Comparison of ENCODE assay signal across 22 cellular contexts in genomic region chr9:126420148-126420547, GRCh38.
DNase-seq lines count a peak whose midpoint lies in the region; ATAC-seq, FAIRE-seq and TF ChIP-seq lines count a peak whose summit lies in the region.
"Had no signal": no experiment of that assay in that cellular context is flagged by ENCODE, and none has a peak within 500 bp of the region (broad histone marks: within the 10 kb centered on the region; RNA-seq: fewer than 3 reads in every experiment).

No MANE protein-coding gene starts in this region.

- H3K79me2 ChIP-seq in PC-3 (ENCODE audit: low read length), result no peaks in the 10 kb centered on the region

- DNase-seq in left ventricle myocardium inferior (no peak), right atrium auricular region (ENCODE audit: low spot score) (no peak), PC-3 (no peak), left lung (peak in 1 of 2 donors; percentile 63), HTR-8/SVneo (ENCODE audit: insufficient read length, low spot score) (no peak), GM13977 (ENCODE audit: low spot score) (no peak)
- DNase-seq: activated CD4-positive, alpha-beta T cell treated with anti-CD3 and anti-CD28 coated beads, Interleukin-2, amount 10 ng/mL, durations not matched to agents 7 days and 5 days; CD4-positive, CD25-positive, alpha-beta regulatory T cell; DMS 273 treated with DMSO at 0.1 percent for 48 hours; HFFc6; MM.1S; naive B cell; NCI-H1694; ovary; stimulated activated CD4-positive, alpha-beta T cell treated with anti-CD3 and anti-CD28 coated beads, Interleukin-4, amount 100 ng/mL, for 1 hour; stimulated activated naive CD4-positive, alpha-beta T cell treated with Interleukin-2 at 50 U/mL for 16 hours; T-helper 9 cell; testis had no signal

- H3K9ac ChIP-seq in PC-3 (ENCODE audit: low read length), result peak overlapping the region; percentile 78

- POLR2A ChIA-PET in PC-3 (lab: Charles Lee; ENCODE audit: unreplicated experiment), result no interaction called here

- FAIRE-seq in HTR-8/SVneo (lab: Jason Lieb, UNC), result no peak

- no peak overlapping the region for H3K4me3 ChIP-seq in left ventricle myocardium inferior
- H3K4me3 ChIP-seq in right atrium auricular region, result no peak overlapping the region
- no peak overlapping the region for H3K4me3 ChIP-seq in PC-3 (ENCODE audit: low read length)
- H3K4me3 ChIP-seq in left lung, result no peak overlapping the region
- H3K4me3 ChIP-seq: ascending aorta, ovary, testis, vagina had no signal

- intact Hi-C loops in left ventricle myocardium inferior (cut with micrococcal nuclease), result no loop called here
- intact Hi-C loops in PC-3 (cut with micrococcal nuclease), result no loop called here
- intact Hi-C loops in left lung (cut with DNase I), result no loop called here

- H3K36me3 ChIP-seq in left ventricle myocardium inferior, result peaks cover 17% of the 10 kb centered on the region
- peaks cover 7% of the 10 kb centered on the region for H3K36me3 ChIP-seq in right atrium auricular region
- no peaks in the 10 kb centered on the region; the same call in 1 of the 2 replicates for H3K36me3 ChIP-seq in PC-3 (ENCODE audit: low read depth, low read length)
- peaks cover 0 to 20% of the 10 kb centered on the region in 2 donors for H3K36me3 ChIP-seq in left lung
- H3K36me3 ChIP-seq: ovary had no signal

- no peak for TF ChIP-seq CTCF in left ventricle myocardium inferior (IDR thresholded peaks at IDR 0.05; ENCODE audit: borderline replicate concordance)
- TF ChIP-seq CTCF in right atrium auricular region (IDR thresholded peaks at IDR 0.05), result no peak
- TF ChIP-seq CTCF in PC-3 (conservative IDR thresholded peaks at IDR 0.05; ENCODE audit: low read depth, low read length), result no peak
- TF ChIP-seq CTCF in left lung (IDR thresholded peaks at IDR 0.05), result no peak
- no peak for TF ChIP-seq CTCF in GM13977 (IDR thresholded peaks at IDR 0.05; ENCODE audit: extremely low read depth, insufficient read depth, missing control alignments)

- H4K20me1 ChIP-seq in PC-3 (ENCODE audit: low read length), result no peaks in the 10 kb centered on the region

- peak overlapping the region; percentile 51 for H3K4me2 ChIP-seq in PC-3 (ENCODE audit: low read length)

- CTCF ChIA-PET in PC-3 (lab: Charles Lee), result interaction anchor here (0.6 kb wide), 1 partner anchor 102 kb away, joined by 3 read pairs; no protein-coding TSS in a partner anchor

- H3F3A ChIP-seq in PC-3 (ENCODE audit: low read length, unreplicated experiment), result no peaks in the 10 kb centered on the region

- H2AFZ ChIP-seq in PC-3 (ENCODE audit: low read length), result no peak overlapping the region

- ATAC-seq in PC-3 (no peak), left lung (peak; percentile 4), GM18502 (IDR thresholded peaks at IDR 0.05; ENCODE audit: poor library complexity, unreplicated experiment) (no peak)
- ATAC-seq: activated naive CD4-positive, alpha-beta T cell treated with anti-CD3 and anti-CD28 coated beads, Interleukin-2, amount 50 U/mL, for 72 hours had no signal

- BruUV-seq in PC-3 (replicated peaks; lab: Mats Ljungman, UMichigan), result no TSS peak

- in situ Hi-C loops in GM13977 (cut with MboI; ENCODE audit: low pct_unique_long_range_greater_than_20kb, low sequenced_read_pairs, unreplicated experiment), result no loop called here

- H3K9me2 ChIP-seq in PC-3 (replicated peaks; ENCODE audit: low read length), result no peaks in the 10 kb centered on the region

- H3K4me1 ChIP-seq in left ventricle myocardium inferior, result peaks cover 31% of the 10 kb centered on the region
- H3K4me1 ChIP-seq in right atrium auricular region, result no peaks in the 10 kb centered on the region
- H3K4me1 ChIP-seq in PC-3 (ENCODE audit: insufficient read depth, low read length), result peaks cover 21% of the 10 kb centered on the region
- H3K4me1 ChIP-seq in left lung, result peaks cover 0 to 38% of the 10 kb centered on the region in 2 donors
- H3K4me1 ChIP-seq: ascending aorta, vagina had no signal

- H3K27me3 ChIP-seq in left ventricle myocardium inferior (ENCODE audit: low read depth), result no peaks in the 10 kb centered on the region
- no peaks in the 10 kb centered on the region for H3K27me3 ChIP-seq in right atrium auricular region
- no peaks in the 10 kb centered on the region for H3K27me3 ChIP-seq in PC-3 (ENCODE audit: low read length)
- no peaks in the 10 kb centered on the region for H3K27me3 ChIP-seq in left lung
- H3K27me3 ChIP-seq: ascending aorta, ovary, testis, vagina had no signal

- peak overlapping the region; percentile 52 for H3K27ac ChIP-seq in left ventricle myocardium inferior (replicated peaks)
- no peak overlapping the region for H3K27ac ChIP-seq in right atrium auricular region
- H3K27ac ChIP-seq in PC-3 (ENCODE audit: low read length), result peak overlapping the region; percentile 97
- peak overlapping the region in 1 of 2 donors; percentile 49 for H3K27ac ChIP-seq in left lung
- H3K27ac ChIP-seq: ascending aorta, ovary, testis, vagina had no signal

- no peaks in the 10 kb centered on the region for H3K9me3 ChIP-seq in left ventricle myocardium inferior (replicated peaks)
- no peaks in the 10 kb centered on the region for H3K9me3 ChIP-seq in right atrium auricular region
- no peaks in the 10 kb centered on the region for H3K9me3 ChIP-seq in PC-3 (ENCODE audit: low read length)
- no peaks in the 10 kb centered on the region for H3K9me3 ChIP-seq in left lung
- H3K9me3 ChIP-seq: ascending aorta, ovary, testis, vagina had no signal

Comparison
In these comparisons a context has a peak if more than half of its experiments do, and no peak if none do; other contexts are left out.
1. H3K27ac ChIP-seq: peak in left ventricle myocardium inferior (single experiment) and PC-3 (single experiment); none in right atrium auricular region (0 of 2).